Comparison of ENCODE assay signal across 9 cellular contexts in the genomic region with DNA sequence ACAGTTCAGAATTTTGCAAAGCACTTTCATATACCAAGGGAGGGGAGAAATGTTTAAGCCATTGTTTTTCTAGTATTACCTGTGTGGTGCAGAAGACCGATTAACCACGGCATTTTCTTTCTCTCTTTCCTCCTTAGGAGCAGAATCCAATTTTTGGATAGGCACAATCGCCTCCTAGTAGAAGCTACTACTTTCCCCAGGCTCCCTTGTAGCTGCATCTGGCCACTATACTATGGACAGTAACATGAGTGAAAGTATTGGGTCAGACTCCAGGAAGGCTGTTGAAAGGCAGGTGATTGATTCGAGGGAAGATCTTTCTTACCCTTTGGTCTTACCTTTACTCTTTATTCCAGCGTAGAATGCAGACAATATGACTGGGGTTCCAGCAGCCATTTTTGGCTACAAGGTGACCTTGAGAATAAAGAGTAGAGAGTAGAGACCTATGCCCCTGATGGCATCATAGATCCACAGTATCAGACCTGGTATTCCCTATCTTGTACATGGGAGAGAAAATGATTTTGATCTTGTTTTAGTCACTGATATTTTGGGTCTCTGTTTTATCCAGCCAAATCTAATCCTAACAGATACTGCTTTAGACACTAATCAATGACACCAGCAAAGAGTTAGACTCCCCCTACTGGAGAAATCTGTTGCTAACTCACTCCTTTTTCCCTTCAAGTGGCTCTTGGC.
DNase-seq lines count a peak whose midpoint lies in the region; ATAC-seq and TF ChIP-seq lines count a peak whose summit lies in the region.
"Had no signal": no experiment of that assay in that cellular context is flagged by ENCODE, and none has a peak within 500 bp of the region (broad histone marks: within the 10 kb centered on the region; RNA-seq: fewer than 3 reads in every experiment).

No MANE protein-coding gene starts in this region.

- H3K4me3 ChIP-seq in BJ (ENCODE audit: low read depth, low read length) (no peak overlapping the region), GM12875 (ENCODE audit: low read depth, low read length) (no peak overlapping the region), esophagus squamous epithelium (no peak overlapping the region), ovary (no peak overlapping the region)
- H3K4me3 ChIP-seq in Jurkat, Clone E6-1 (ENCODE audit: low read length), result no peak overlapping the region

- CTCF ChIA-PET in BJ (lab: Yijun Ruan, JAX), result interaction anchor here (0.8 to 2.8 kb wide), 9 partner anchors 9 to 146 kb away, joined by 3 to 11 read pairs (median 3); partner anchors contain the start of gene RUBCNL

- H3K27ac Mint-ChIP-seq in osteocyte (ENCODE audit: unreplicated experiment), result no peak overlapping the region

- peaks cover 2% of the 10 kb centered on the region for H3K27me3 Mint-ChIP-seq in osteocyte (ENCODE audit: unreplicated experiment)

- H3K9me3 Mint-ChIP-seq in osteocyte (ENCODE audit: unreplicated experiment), result no peaks in the 10 kb centered on the region

- H3K36me3 ChIP-seq in BJ (ENCODE audit: control insufficient read depth, insufficient read depth, low read length), result no peaks in the 10 kb centered on the region
- H3K36me3 ChIP-seq in esophagus squamous epithelium, result no peaks in the 10 kb centered on the region
- H3K36me3 ChIP-seq in ovary, result no peaks in the 10 kb centered on the region
- H3K36me3 ChIP-seq: neutrophil had no signal

- intact Hi-C loops in esophagus squamous epithelium (cut with DNase I), result no loop called here
- intact Hi-C loops in ovary (cut with DNase I), result no loop called here

- WGBS in esophagus squamous epithelium, 2 donors, result 65 to 84% methylated on average over 5 of the region's 5 CpGs
- 86 to 93% (median 86%) methylated on average over 5 of the region's 5 CpGs for WGBS in ovary, 3 donors

- DNase-seq in BJ (ENCODE audit: low read depth) (no peak), RPMI8226 (peak; percentile 54), esophagus squamous epithelium (lab: John Stamatoyannopoulos, UW) (no peak), osteocyte (ENCODE audit: extremely low spot score, unreplicated experiment) (no peak), ovary (no peak)
- peak; percentile 83 for DNase-seq in Jurkat, Clone E6-1 (ENCODE audit: low read depth, low spot score)

- H3K4me3 Mint-ChIP-seq in osteocyte (ENCODE audit: unreplicated experiment), result no peak overlapping the region

- no peak for TF ChIP-seq EP300 in ovary (IDR thresholded peaks at IDR 0.05)

- no peak for TF ChIP-seq POLR2A in esophagus squamous epithelium (IDR thresholded peaks at IDR 0.05)
- TF ChIP-seq POLR2A in ovary (IDR thresholded peaks at IDR 0.05), result no peak

- no peaks in the 10 kb centered on the region for H3K4me1 Mint-ChIP-seq in osteocyte (ENCODE audit: unreplicated experiment)

- H3K27me3 ChIP-seq in BJ (ENCODE audit: control insufficient read depth, insufficient read depth, low read length) (no peaks in the 10 kb centered on the region), esophagus squamous epithelium (peaks cover 0 to 5% (median 0%) of the 10 kb centered on the region in 4 donors), ovary (no peaks in the 10 kb centered on the region)
- H3K27me3 ChIP-seq: neutrophil had no signal

- TF ChIP-seq CTCF in BJ (IDR thresholded peaks at IDR 0.05; ENCODE audit: insufficient read depth, low read depth, low read length) (peak; percentile 83), GM12875 (IDR thresholded peaks at IDR 0.05; ENCODE audit: borderline replicate concordance, insufficient read depth, low read depth, low read length) (peak; percentile 75), esophagus squamous epithelium (IDR thresholded peaks at IDR 0.05) (peak in 5 of 6 experiments; percentile 22 to 51 (median 46)), osteocyte (IDR thresholded peaks at IDR 0.05) (peak; percentile 69), ovary (IDR thresholded peaks at IDR 0.05) (no peak)

- no peaks in the 10 kb centered on the region for H3K9me3 ChIP-seq in esophagus squamous epithelium
- H3K9me3 ChIP-seq in ovary, result no peaks in the 10 kb centered on the region
- H3K9me3 ChIP-seq: neutrophil had no signal

- no peak overlapping the region for H3K27ac ChIP-seq in esophagus squamous epithelium
- H3K27ac ChIP-seq in ovary, result no peak overlapping the region
- H3K27ac ChIP-seq: neutrophil had no signal

- ATAC-seq in GM21619 (IDR thresholded peaks at IDR 0.05; ENCODE audit: unreplicated experiment), result no peak

- no peaks in the 10 kb centered on the region for H3K36me3 Mint-ChIP-seq in osteocyte (ENCODE audit: unreplicated experiment)

- POLR2A ChIA-PET in BJ (lab: Charles Lee), result no interaction called here

- H3K4me1 ChIP-seq in esophagus squamous epithelium (no peaks in the 10 kb centered on the region), ovary (ENCODE audit: insufficient read depth) (no peaks in the 10 kb centered on the region)

Comparison
In these comparisons a context has a peak if more than half of its experiments do, and no peak if none do; other contexts are left out.
1. DNase-seq: peak in Jurkat, Clone E6-1 (single experiment) and RPMI8226 (single experiment); none in BJ (single experiment), esophagus squamous epithelium (single experiment), osteocyte (single experiment) and ovary (0 of 5).
2. CTCF ChIP-seq: peak in BJ (single experiment), GM12875 (single experiment), esophagus squamous epithelium (5 of 6) and osteocyte (single experiment); none in ovary (0 of 3).